Comparison of ENCODE assay signal across 19 cellular contexts in genomic region chr6:135913785-135914184, GRCh38.
"Had no signal": no experiment of that assay in that cellular context is flagged by ENCODE, and none has a peak within 500 bp of the region (broad histone marks: within the 10 kb centered on the region; RNA-seq: fewer than 3 reads in every experiment).

No MANE protein-coding gene starts in this region.

- H3K27ac Mint-ChIP-seq: memory B cell; mesothelial cell of epicardium; natural killer cell treated with Interleukin-12 subunit alpha and Interleukin-12 subunit beta and Interleukin-15 and Interleukin-18, amount 100 ng/mL, for 72 hours; neural progenitor cell; progenitor cell of endocrine pancreas had no signal

- H3K4me1 Mint-ChIP-seq: memory B cell, neural progenitor cell had no signal

- ATAC-seq: foreskin keratinocyte, gastroesophageal sphincter, heart left ventricle, left lobe of liver, mucosa of descending colon, right lobe of liver had no signal

- H3K4me3 Mint-ChIP-seq: memory B cell; mesothelial cell of epicardium; naive B cell; natural killer cell treated with Interleukin-12 subunit alpha and Interleukin-12 subunit beta and Interleukin-15 and Interleukin-18, amount 100 ng/mL, for 72 hours; neural progenitor cell had no signal

- H3K9me3 Mint-ChIP-seq: memory B cell; natural killer cell treated with Interleukin-12 subunit alpha and Interleukin-12 subunit beta and Interleukin-15 and Interleukin-18, amount 100 ng/mL, for 72 hours; neural progenitor cell had no signal

- H3K36me3 Mint-ChIP-seq: memory B cell; naive B cell; natural killer cell treated with Interleukin-12 subunit alpha and Interleukin-12 subunit beta and Interleukin-15 and Interleukin-18, amount 100 ng/mL, for 72 hours; neural progenitor cell had no signal

- H3K27me3 Mint-ChIP-seq: naive B cell, progenitor cell of endocrine pancreas had no signal

- DNase-seq: dermis blood vessel endothelial cell; effector memory CD4-positive, alpha-beta T cell; foreskin keratinocyte; heart left ventricle; mucosa of descending colon; naive B cell; right lobe of liver; small intestine; stimulated activated CD4-positive, alpha-beta T cell treated with anti-CD3 and anti-CD28 coated beads, Interleukin-15, amount 100 ng/mL, for 24 hours; stimulated activated CD4-positive, alpha-beta T cell treated with anti-CD3 and anti-CD28 coated beads, Interleukin-2, amount 100 ng/mL, for 48 hours; stimulated activated naive CD4-positive, alpha-beta T cell; upper lobe of left lung had no signal
